18 cellular contexts compared by ENCODE assay signal in genomic region chr12:120453060-120453761, GRCh38.
"Had no signal": no experiment of that assay in that cellular context is flagged by ENCODE, and none has a peak within 500 bp of the region (broad histone marks: within the 10 kb centered on the region; RNA-seq: fewer than 3 reads in every experiment).

No MANE protein-coding gene starts in this region.

- H3K4me1 Mint-ChIP-seq: nephron had no signal

- H3K27ac Mint-ChIP-seq: activated B cell treated with CpG ODN at 0.5 μM for 24 hours; activated naive CD8-positive, alpha-beta T cell treated with anti-CD3 and anti-CD28 coated beads, Interleukin-2, amount 10 ng/mL, durations not matched to agents 7 days and 5 days; brain; nephron; type B pancreatic cell had no signal

- H3K9me3 ChIP-seq: SK-N-SH, testis had no signal

- H3K27ac ChIP-seq: dorsolateral prefrontal cortex, foreskin keratinocyte, skin epidermis, testis had no signal

- DNase-seq: activated B cell treated with CpG ODN at 0.5 μM for 24 hours; activated effector memory CD4-positive, alpha-beta T cell treated with Interleukin-2 at 50 U/mL for 16 hours; dorsolateral prefrontal cortex; foreskin keratinocyte; hypothalamus; islet precursor cell; left colon; midbrain; nucleus accumbens; right cardiac atrium; stimulated activated CD4-positive, alpha-beta T cell treated with anti-CD3 and anti-CD28 coated beads, Interleukin-4, amount 100 ng/mL, for 1 hour; testis had no signal

- H3K27me3 Mint-ChIP-seq: activated B cell treated with CpG ODN at 0.5 μM for 24 hours; activated naive CD8-positive, alpha-beta T cell treated with anti-CD3 and anti-CD28 coated beads, Interleukin-2, amount 10 ng/mL, durations not matched to agents 7 days and 5 days; brain; type B pancreatic cell had no signal

- H3K4me3 Mint-ChIP-seq: activated B cell treated with CpG ODN at 0.5 μM for 24 hours; activated naive CD8-positive, alpha-beta T cell treated with anti-CD3 and anti-CD28 coated beads, Interleukin-2, amount 10 ng/mL, durations not matched to agents 7 days and 5 days; brain; nephron; type B pancreatic cell had no signal

- H3K9ac ChIP-seq: SK-N-SH had no signal

- H3K4me1 ChIP-seq: foreskin keratinocyte, testis had no signal

- H3K9me3 Mint-ChIP-seq: activated B cell treated with CpG ODN at 0.5 μM for 24 hours; activated naive CD8-positive, alpha-beta T cell treated with anti-CD3 and anti-CD28 coated beads, Interleukin-2, amount 10 ng/mL, durations not matched to agents 7 days and 5 days; brain; nephron; type B pancreatic cell had no signal

- H3K4me3 ChIP-seq: dorsolateral prefrontal cortex, skin epidermis, testis had no signal

- H3K27me3 ChIP-seq: dorsolateral prefrontal cortex, foreskin keratinocyte, testis had no signal
